ENCODE assay signal across 32 cellular contexts in genomic region chr10:35808344-35808743, GRCh38.
"Had no signal": no experiment of that assay in that cellular context is flagged by ENCODE, and none has a peak within 500 bp of the region (broad histone marks: within the 10 kb centered on the region; RNA-seq: fewer than 3 reads in every experiment).

No MANE protein-coding gene starts in this region.

- H3K36me3 ChIP-seq: MG63 had no signal

- H3K9me3 ChIP-seq: MG63 had no signal

- DNase-seq: Karpas-422, Kasumi-1, MG63, MM.1S, MV-4-11, NCI-H1048, NCI-H1092, NCI-H1092 treated with DMSO at 0.1 percent for 48 hours, NCI-H1105, NCI-H1105 treated with DMSO at 0.1 percent for 48 hours, NCI-H1417, NCI-H1417 treated with DMSO at 0.1 percent for 48 hours, NCI-H1436, NCI-H1436 treated with DMSO at 0.1 percent for 48 hours, NCI-H146, NCI-H1694, NCI-H1694 treated with DMSO at 0.1 percent for 48 hours, NCI-H187, NCI-H187 treated with DMSO at 0.1 percent for 48 hours, NCI-H1930, NCI-H2029, NCI-H2029 treated with DMSO at 0.1 percent for 48 hours, NCI-H2081, NCI-H2081 treated with DMSO at 0.1 percent for 48 hours, NCI-H2107, NCI-H2227 treated with DMSO at 0.1 percent for 48 hours, NCI-H226, NCI-H345, NCI-H446, NCI-H446 treated with DMSO at 0.1 percent for 48 hours, NCI-H510A, NCI-H510A treated with DMSO at 0.1 percent for 48 hours had no signal

- H3K4me3 ChIP-seq: MG63 had no signal

- H3K27me3 ChIP-seq: MG63 had no signal
